In genomic region chr17:3751836-3752235, GRCh38 we compare ENCODE assay signal across 32 cellular contexts. TPM values are rescaled to one million over a fixed set of nuclear protein-coding genes. Genes with fewer than 3 reads are reported as not detected.
"Had no signal": no experiment of that assay in that cellular context is flagged by ENCODE, and none has a peak within 500 bp of the region (broad histone marks: within the 10 kb centered on the region; RNA-seq: fewer than 3 reads in every experiment).

No MANE protein-coding gene starts in this region.

- H3K4me3 Mint-ChIP-seq: activated T-cell treated with anti-CD3 and anti-CD28 coated beads, Interleukin-2, amount 50 U/mL, for 24 hours; activated T-cell treated with anti-CD3 and anti-CD28 coated beads, Interleukin-2, amount 50 U/mL, for 72 hours; brain; dendritic cell treated with granulocyte-macrophage colony-stimulating factor and Interleukin-4, amounts not matched to agents 40 ng/mL and 50 ng/mL, for 4 days; WTC11 had no signal

- H3K27ac Mint-ChIP-seq: activated CD4-positive, alpha-beta T cell treated with anti-CD3 and anti-CD28 coated beads, Interleukin-2, amount 10 ng/mL, durations not matched to agents 7 days and 5 days; activated naive CD4-positive, alpha-beta T cell treated with anti-CD3 and anti-CD28 coated beads, Interleukin-2, amount 10 ng/mL, durations not matched to agents 7 days and 5 days; activated T-cell treated with anti-CD3 and anti-CD28 coated beads, Interleukin-2, amount 50 U/mL, for 72 hours; brain; dendritic cell treated with granulocyte-macrophage colony-stimulating factor and Interleukin-4, amounts not matched to agents 40 ng/mL and 50 ng/mL, for 4 days; WTC11 had no signal

- H3K27ac ChIP-seq: ascending aorta, breast epithelium, cardiac muscle cell, coronary artery, dorsolateral prefrontal cortex, epithelial cell of prostate, esophagus squamous epithelium, VCaP had no signal

- H3K36me3 Mint-ChIP-seq: activated naive CD4-positive, alpha-beta T cell treated with anti-CD3 and anti-CD28 coated beads, Interleukin-2, amount 10 ng/mL, durations not matched to agents 7 days and 5 days; activated naive CD4-positive, alpha-beta T cell treated with anti-CD3 and anti-CD28 coated beads, Interleukin-2, amount 50 U/mL, for 72 hours; activated naive CD8-positive, alpha-beta T cell treated with anti-CD3 and anti-CD28 coated beads, Interleukin-2, amount 10 ng/mL, durations not matched to agents 7 days and 5 days; brain; WTC11 had no signal

- H3K9me3 Mint-ChIP-seq: activated CD4-positive, alpha-beta memory T cell treated with anti-CD3 and anti-CD28 coated beads, Interleukin-2, amount 10 ng/mL, durations not matched to agents 7 days and 5 days; activated CD4-positive, alpha-beta T cell treated with anti-CD3 and anti-CD28 coated beads, Interleukin-2, amount 10 ng/mL, durations not matched to agents 7 days and 5 days; activated naive CD4-positive, alpha-beta T cell treated with anti-CD3 and anti-CD28 coated beads, Interleukin-2, amount 10 ng/mL, durations not matched to agents 7 days and 5 days; activated naive CD4-positive, alpha-beta T cell treated with anti-CD3 and anti-CD28 coated beads, Interleukin-2, amount 50 U/mL, for 72 hours; activated naive CD8-positive, alpha-beta T cell treated with anti-CD3 and anti-CD28 coated beads, Interleukin-2, amount 10 ng/mL, durations not matched to agents 7 days and 5 days; activated T-cell treated with anti-CD3 and anti-CD28 coated beads, Interleukin-2, amount 50 U/mL, for 24 hours; activated T-cell treated with anti-CD3 and anti-CD28 coated beads, Interleukin-2, amount 50 U/mL, for 72 hours; brain; dendritic cell treated with granulocyte-macrophage colony-stimulating factor and Interleukin-4, amounts not matched to agents 40 ng/mL and 50 ng/mL, for 4 days; effector memory CD8-positive, alpha-beta T cell; WTC11 had no signal

- H3K36me3 ChIP-seq: ascending aorta, breast epithelium, cardiac muscle cell, esophagus squamous epithelium had no signal

- H3K4me1 ChIP-seq: ascending aorta, breast epithelium had no signal

- H3K27me3 ChIP-seq: ascending aorta, breast epithelium, cardiac muscle cell had no signal

- H3K9me3 ChIP-seq: ascending aorta, breast epithelium, esophagus squamous epithelium had no signal

- H3K27me3 Mint-ChIP-seq: activated T-cell treated with anti-CD3 and anti-CD28 coated beads, Interleukin-2, amount 50 U/mL, for 24 hours; dendritic cell treated with granulocyte-macrophage colony-stimulating factor and Interleukin-4, amounts not matched to agents 40 ng/mL and 50 ng/mL, for 4 days; effector memory CD8-positive, alpha-beta T cell; T-helper 17 cell had no signal

- FAIRE-seq: frontal cortex had no signal

- DNase-seq: activated CD4-positive, alpha-beta T cell treated with anti-CD3 and anti-CD28 coated beads for 1 hour; activated CD4-positive, alpha-beta T cell treated with anti-CD3 and anti-CD28 coated beads for 4 hours; activated CD4-positive, alpha-beta T cell treated with anti-CD3 and anti-CD28 coated beads, Interleukin-2, amount 10 ng/mL, durations not matched to agents 7 days and 5 days; activated CD4-positive, alpha-beta T cell treated with anti-CD3 and anti-CD28 coated beads, Interleukin-2, amount 50 U/mL, for 4 hours; activated CD8-positive, alpha-beta memory T cell treated with anti-CD3 and anti-CD28 coated beads, Interleukin-2, amount 50 U/mL, for 48 hours; activated gamma-delta T cell; activated naive CD4-positive, alpha-beta T cell; activated naive CD4-positive, alpha-beta T cell treated with anti-CD3 and anti-CD28 coated beads, Interleukin-2, amount 10 ng/mL, durations not matched to agents 7 days and 5 days; activated naive CD8-positive, alpha-beta T cell treated with anti-CD3 and anti-CD28 coated beads, Interleukin-2, amount 10 ng/mL, durations not matched to agents 7 days and 5 days; activated T-cell treated with anti-CD3 and anti-CD28 coated beads for 4 hours; activated T-cell treated with anti-CD3 and anti-CD28 coated beads, Interleukin-2, amount 50 U/mL, for 24 hours; activated T-cell treated with anti-CD3 and anti-CD28 coated beads, Interleukin-2, amount 50 U/mL, for 72 hours; central memory CD4-positive, alpha-beta T cell; dorsolateral prefrontal cortex; effector CD4-positive, alpha-beta T cell; effector memory CD8-positive, alpha-beta T cell; esophagus squamous epithelium; head of caudate nucleus; T-helper 1 cell; T-helper 17 cell had no signal

- H3K4me3 ChIP-seq: ascending aorta, breast epithelium, cardiac muscle cell, coronary artery, dorsolateral prefrontal cortex, esophagus squamous epithelium had no signal

RNA-seq across cellular contexts. Expression of gene P2RX5, which starts 55.9 kb away (rescaled TPM):
- total RNA-seq: ascending aorta had no signal
